14 cellular contexts compared by ENCODE assay signal in the genomic region with DNA sequence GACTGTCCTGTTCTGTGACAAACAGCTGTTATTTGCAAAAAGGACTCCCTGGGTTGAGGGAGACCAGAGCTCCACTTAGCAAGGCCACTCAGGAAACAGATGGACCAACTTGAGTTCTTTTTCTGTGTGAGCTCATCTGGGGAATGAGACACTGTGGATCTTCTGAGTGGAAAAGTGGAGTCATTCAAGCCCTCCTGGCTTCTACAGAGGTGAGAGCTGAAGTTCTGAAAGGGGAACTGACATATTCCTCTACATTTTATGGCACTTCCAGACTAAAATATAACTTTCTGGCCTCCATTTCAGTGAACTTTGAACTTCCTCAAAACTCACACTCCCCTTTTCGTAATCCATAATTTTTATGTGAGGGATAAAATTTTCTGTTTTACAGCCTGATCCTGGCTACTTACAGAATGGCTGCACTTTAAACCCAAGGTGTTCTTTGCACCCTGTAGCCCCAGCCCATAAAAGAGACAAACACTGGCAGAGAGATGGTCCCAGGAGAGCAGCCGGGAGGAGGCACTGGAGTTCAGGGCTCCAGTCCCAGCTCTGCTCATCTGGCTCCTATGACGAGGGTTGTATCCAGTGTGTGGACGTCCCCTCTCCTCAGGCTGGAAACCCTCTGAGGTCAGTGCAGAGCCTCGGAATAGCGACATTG. TPM values are rescaled to one million over a fixed set of nuclear protein-coding genes. Genes with fewer than 3 reads are reported as not detected.
DNase-seq lines count a peak whose midpoint lies in the region; ATAC-seq and TF ChIP-seq lines count a peak whose summit lies in the region.
"Had no signal": no experiment of that assay in that cellular context is flagged by ENCODE, and none has a peak within 500 bp of the region (broad histone marks: within the 10 kb centered on the region; RNA-seq: fewer than 3 reads in every experiment).

No MANE protein-coding gene starts in this region.

- no peak for TF ChIP-seq POLR2A in gastroesophageal sphincter (IDR thresholded peaks at IDR 0.05)

- H3K27me3 Mint-ChIP-seq in activated naive CD8-positive, alpha-beta T cell treated with anti-CD3 and anti-CD28 coated beads for 36 hours: no peaks in the 10 kb centered on the region
- H3K27me3 Mint-ChIP-seq in nephron progenitor cell (ENCODE audit: low read depth, poor library complexity): peaks cover 7% of the 10 kb centered on the region
- H3K27me3 Mint-ChIP-seq: CD4-positive, CD25-positive, alpha-beta regulatory T cell had no signal

- H3K4me3 ChIP-seq in gastroesophageal sphincter: no peak overlapping the region
- H3K4me3 ChIP-seq: left lung had no signal

- H3K4me1 ChIP-seq in gastroesophageal sphincter: peaks cover 7 to 51% (median 15%) of the 10 kb centered on the region in 3 donors

- no peak for TF ChIP-seq EP300 in gastroesophageal sphincter (IDR thresholded peaks at IDR 0.05)

- peak; percentile 16 for DNase-seq in GM03348 (ENCODE audit: low spot score)
- DNase-seq in NOMO-1 treated with DMSO at 0.1 percent for 48 hours (lab: John Stamatoyannopoulos, UW; ENCODE audit: unreplicated experiment): peak; percentile 88
- no peak for DNase-seq in sciatic nerve (ENCODE audit: low spot score)
- DNase-seq in activated naive CD8-positive, alpha-beta T cell treated with anti-CD3 and anti-CD28 coated beads for 36 hours: no peak
- no peak for DNase-seq in nephron progenitor cell
- DNase-seq in stimulated activated naive CD4-positive, alpha-beta T cell treated with Interleukin-2 at 50 U/mL for 16 hours (lab: John Stamatoyannopoulos, UW): no peak
- DNase-seq in activated naive CD4-positive, alpha-beta T cell treated with anti-CD3 and anti-CD28 coated beads, Interleukin-2, amount 50 U/mL, for 72 hours (ENCODE audit: low spot score in 2 of 2): no peak
- DNase-seq: activated CD4-positive, alpha-beta T cell treated with anti-CD3 and anti-CD28 coated beads for 4 hours; CD4-positive, CD25-positive, alpha-beta regulatory T cell; central memory CD4-positive, alpha-beta T cell; left lung; NCI-H526 treated with DMSO at 0.1 percent for 48 hours had no signal

- TF ChIP-seq CTCF in gastroesophageal sphincter (IDR thresholded peaks at IDR 0.05): no peak
- TF ChIP-seq CTCF in nephron progenitor cell (IDR thresholded peaks at IDR 0.05): no peak

- H3K36me3 ChIP-seq in gastroesophageal sphincter: no peaks in the 10 kb centered on the region
- H3K36me3 ChIP-seq: left lung had no signal

- peak overlapping the region in 3 of 4 donors; percentile 20 to 59 (median 48) for H3K27ac ChIP-seq in gastroesophageal sphincter

- H3K4me3 Mint-ChIP-seq in activated naive CD8-positive, alpha-beta T cell treated with anti-CD3 and anti-CD28 coated beads for 36 hours: no peak overlapping the region
- H3K4me3 Mint-ChIP-seq in nephron progenitor cell: no peak overlapping the region
- H3K4me3 Mint-ChIP-seq: CD4-positive, CD25-positive, alpha-beta regulatory T cell had no signal

- peaks cover 18% of the 10 kb centered on the region for H3K4me1 Mint-ChIP-seq in activated naive CD8-positive, alpha-beta T cell treated with anti-CD3 and anti-CD28 coated beads for 36 hours
- H3K4me1 Mint-ChIP-seq in nephron progenitor cell: peaks cover 14% of the 10 kb centered on the region

- H3K36me3 Mint-ChIP-seq in activated naive CD8-positive, alpha-beta T cell treated with anti-CD3 and anti-CD28 coated beads for 36 hours: no peaks in the 10 kb centered on the region
- H3K36me3 Mint-ChIP-seq in nephron progenitor cell (ENCODE audit: low read depth): no peaks in the 10 kb centered on the region
- H3K36me3 Mint-ChIP-seq in activated naive CD4-positive, alpha-beta T cell treated with anti-CD3 and anti-CD28 coated beads, Interleukin-2, amount 50 U/mL, for 72 hours: no peaks in the 10 kb centered on the region
- H3K36me3 Mint-ChIP-seq: CD4-positive, CD25-positive, alpha-beta regulatory T cell had no signal

- WGBS in gastroesophageal sphincter (ENCODE audit: low coverage in 1 of 2), 2 donors: 37 to 63% methylated on average over 5 to 6 of the region's 6 CpGs

- no peak overlapping the region for H3K27ac Mint-ChIP-seq in activated naive CD8-positive, alpha-beta T cell treated with anti-CD3 and anti-CD28 coated beads for 36 hours
- no peak overlapping the region for H3K27ac Mint-ChIP-seq in nephron progenitor cell
- H3K27ac Mint-ChIP-seq in activated naive CD4-positive, alpha-beta T cell treated with anti-CD3 and anti-CD28 coated beads, Interleukin-2, amount 50 U/mL, for 72 hours: no peak overlapping the region

- intact Hi-C loops in sciatic nerve (cut with DNase I): no loop called here

- no peaks in the 10 kb centered on the region for H3K27me3 ChIP-seq in gastroesophageal sphincter
- H3K27me3 ChIP-seq: left lung had no signal

- ATAC-seq in gastroesophageal sphincter: no peak
- ATAC-seq in sciatic nerve: peak; percentile 70
- no peak for ATAC-seq in activated naive CD4-positive, alpha-beta T cell treated with anti-CD3 and anti-CD28 coated beads, Interleukin-2, amount 50 U/mL, for 72 hours
- ATAC-seq: left lung had no signal

- H3K9me3 Mint-ChIP-seq in activated naive CD8-positive, alpha-beta T cell treated with anti-CD3 and anti-CD28 coated beads for 36 hours: no peaks in the 10 kb centered on the region
- H3K9me3 Mint-ChIP-seq in nephron progenitor cell: no peaks in the 10 kb centered on the region
- H3K9me3 Mint-ChIP-seq in activated naive CD4-positive, alpha-beta T cell treated with anti-CD3 and anti-CD28 coated beads, Interleukin-2, amount 50 U/mL, for 72 hours: no peaks in the 10 kb centered on the region
- H3K9me3 Mint-ChIP-seq: CD4-positive, CD25-positive, alpha-beta regulatory T cell had no signal

- H3K9me3 ChIP-seq in gastroesophageal sphincter: no peaks in the 10 kb centered on the region
- H3K9me3 ChIP-seq: left lung had no signal

RNA-seq across cellular contexts. Expression of a gene that starts 10.8 kb away (rescaled TPM):
- total RNA-seq in gastroesophageal sphincter (1 to 10 TPM in 3 of 4 donors, under 1 TPM in 1; 0.62 to 5.5 (median 2.6) TPM), sciatic nerve (5.8 TPM)
- total RNA-seq in activated naive CD8-positive, alpha-beta T cell treated with anti-CD3 and anti-CD28 coated beads for 36 hours: not detected
- not detected for total RNA-seq in activated naive CD4-positive, alpha-beta T cell treated with anti-CD3 and anti-CD28 coated beads, Interleukin-2, amount 50 U/mL, for 72 hours
- total RNA-seq: CD4-positive, CD25-positive, alpha-beta regulatory T cell; renal cortical epithelial cell had no signal

RNA-seq across cellular contexts. Expression of a gene that starts 14.1 kb away (rescaled TPM):
- 10 to 100 TPM in 3 of 4 donors, 1 to 10 TPM in 1; 4.0 to 32.7 (median 17.0) TPM for total RNA-seq in gastroesophageal sphincter
- total RNA-seq in sciatic nerve: 4.5 TPM
- not detected for total RNA-seq in activated naive CD8-positive, alpha-beta T cell treated with anti-CD3 and anti-CD28 coated beads for 36 hours
- not detected for total RNA-seq in activated naive CD4-positive, alpha-beta T cell treated with anti-CD3 and anti-CD28 coated beads, Interleukin-2, amount 50 U/mL, for 72 hours
- total RNA-seq: CD4-positive, CD25-positive, alpha-beta regulatory T cell had no signal

RNA-seq across cellular contexts. Expression of a gene that starts 37.8 kb away (rescaled TPM):
- total RNA-seq in gastroesophageal sphincter (not detected), sciatic nerve (not detected)
- not detected for total RNA-seq in activated naive CD8-positive, alpha-beta T cell treated with anti-CD3 and anti-CD28 coated beads for 36 hours
- total RNA-seq in activated naive CD4-positive, alpha-beta T cell treated with anti-CD3 and anti-CD28 coated beads, Interleukin-2, amount 50 U/mL, for 72 hours: not detected
- total RNA-seq: CD4-positive, CD25-positive, alpha-beta regulatory T cell; renal cortical epithelial cell had no signal

RNA-seq across cellular contexts. Expression of a gene that starts 49.9 kb away (rescaled TPM):
- total RNA-seq in gastroesophageal sphincter (not detected), sciatic nerve (not detected)
- not detected for total RNA-seq in activated naive CD8-positive, alpha-beta T cell treated with anti-CD3 and anti-CD28 coated beads for 36 hours
- not detected for total RNA-seq in activated naive CD4-positive, alpha-beta T cell treated with anti-CD3 and anti-CD28 coated beads, Interleukin-2, amount 50 U/mL, for 72 hours
- total RNA-seq: CD4-positive, CD25-positive, alpha-beta regulatory T cell; left lung; renal cortical epithelial cell had no signal

Comparison
In these comparisons a context has a peak if more than half of its experiments do, and no peak if none do; other contexts are left out.
1. DNase-seq: peak in GM03348 (single experiment) and NOMO-1 treated with DMSO at 0.1 percent for 48 hours (single experiment); none in sciatic nerve (single experiment), activated naive CD8-positive, alpha-beta T cell treated with anti-CD3 and anti-CD28 coated beads for 36 hours (single experiment), nephron progenitor cell (single experiment), stimulated activated naive CD4-positive, alpha-beta T cell treated with Interleukin-2 at 50 U/mL for 16 hours (single experiment) and activated naive CD4-positive, alpha-beta T cell treated with anti-CD3 and anti-CD28 coated beads, Interleukin-2, amount 50 U/mL, for 72 hours (0 of 2).